17 cellular contexts compared by ENCODE assay signal in the genomic region with DNA sequence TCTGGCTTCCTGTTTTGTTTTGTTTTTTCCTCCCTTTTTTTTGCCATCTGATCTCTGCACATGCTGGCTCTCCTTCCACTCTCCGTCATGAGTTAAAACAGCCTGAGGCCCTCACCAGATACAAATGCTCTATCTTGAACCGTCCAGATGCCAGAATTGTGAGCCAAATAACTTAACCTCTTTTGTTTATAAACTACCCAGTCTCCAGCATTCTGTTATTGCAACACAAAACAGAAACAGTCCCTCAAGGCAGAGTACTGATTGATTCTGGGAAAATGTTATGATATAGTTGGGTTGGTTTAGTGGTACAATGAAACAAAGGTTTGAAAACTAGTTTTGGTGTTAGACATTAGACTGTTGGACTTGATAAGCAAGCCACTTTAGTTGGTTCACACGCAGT.
DNase-seq lines count a peak whose midpoint lies in the region; ATAC-seq and TF ChIP-seq lines count a peak whose summit lies in the region.
"Had no signal": no experiment of that assay in that cellular context is flagged by ENCODE, and none has a peak within 500 bp of the region (broad histone marks: within the 10 kb centered on the region; RNA-seq: fewer than 3 reads in every experiment).

No MANE protein-coding gene starts in this region.

- H3K27me3 ChIP-seq in breast epithelium (no peaks in the 10 kb centered on the region), left ventricle myocardium inferior (ENCODE audit: low read depth) (no peaks in the 10 kb centered on the region)
- H3K27me3 ChIP-seq: body of pancreas, SJCRH30, spleen, tibial artery had no signal

- H3K4me1 Mint-ChIP-seq in MCF 10A (ENCODE audit: insufficient read depth, unreplicated experiment): peaks cover 13% of the 10 kb centered on the region
- H3K4me1 Mint-ChIP-seq in type B pancreatic cell (ENCODE audit: unreplicated experiment): peaks cover 5% of the 10 kb centered on the region

- CTCF ChIA-PET in MCF 10A (lab: Yijun Ruan, JAX): interaction anchor here (0.7 kb wide), 1 partner anchor 211 kb away, joined by 3 read pairs; no protein-coding TSS in a partner anchor

- H3K27ac Mint-ChIP-seq in MCF 10A (ENCODE audit: low read depth, unreplicated experiment) (peak overlapping the region; percentile 95), type B pancreatic cell (peak overlapping the region; percentile 76)
- H3K27ac Mint-ChIP-seq: natural killer cell treated with Interleukin-12 subunit alpha and Interleukin-12 subunit beta and Interleukin-15 and Interleukin-18, amount 100 ng/mL, for 72 hours had no signal

- POLR2A ChIA-PET in MCF 10A (lab: Yijun Ruan, JAX): interaction anchor here (0.6 to 1.5 kb wide), 2 partner anchors 10 to 27 kb away, joined by 6 read pairs; no protein-coding TSS in a partner anchor

- no TSS peak for BruUV-seq in MCF 10A (replicated peaks; lab: Mats Ljungman, UMichigan)

- TF ChIP-seq CTCF in MCF 10A (IDR thresholded peaks at IDR 0.05; ENCODE audit: unreplicated experiment) (no peak), breast epithelium (IDR thresholded peaks at IDR 0.05) (no peak), cardiac fibroblast (IDR thresholded peaks at IDR 0.05; ENCODE audit: low read depth, low read length) (no peak), left ventricle myocardium inferior (IDR thresholded peaks at IDR 0.05; ENCODE audit: borderline replicate concordance) (no peak), type B pancreatic cell (conservative IDR thresholded peaks at IDR 0.05) (no peak)

- ATAC-seq in GM18519 (IDR thresholded peaks at IDR 0.05; ENCODE audit: low FRiP score, unreplicated experiment): no peak
- ATAC-seq: body of pancreas; natural killer cell treated with Interleukin-12 subunit alpha and Interleukin-12 subunit beta and Interleukin-15 and Interleukin-18, amount 100 ng/mL, for 72 hours had no signal

- H3K36me3 ChIP-seq in breast epithelium (no peaks in the 10 kb centered on the region), left ventricle myocardium inferior (no peaks in the 10 kb centered on the region)
- H3K36me3 ChIP-seq: SJCRH30, spleen, tibial artery had no signal

- intact Hi-C loops in MCF 10A (cut with micrococcal nuclease) (no loop called here), breast epithelium (cut with DNase I; ENCODE audit: low total_unique reads) (loop anchor here (10.0 kb wide), 1 partner anchor 423 kb away; no protein-coding TSS in a partner anchor), left ventricle myocardium inferior (cut with micrococcal nuclease) (no loop called here)

- H3K36me3 Mint-ChIP-seq in MCF 10A (ENCODE audit: insufficient read depth, unreplicated experiment) (peaks cover 6% of the 10 kb centered on the region), type B pancreatic cell (no peaks in the 10 kb centered on the region)

- H3K4me3 ChIP-seq in breast epithelium (no peak overlapping the region), cardiac fibroblast (replicated peaks in 1 of 2; ENCODE audit: low read depth in 2 of 2, low read length in 2 of 2) (no peak overlapping the region), left ventricle myocardium inferior (no peak overlapping the region)
- H3K4me3 ChIP-seq: body of pancreas, SJCRH30, spleen, tibial artery had no signal

- H3K27me3 Mint-ChIP-seq in MCF 10A (ENCODE audit: insufficient read depth, unreplicated experiment) (no peaks in the 10 kb centered on the region), type B pancreatic cell (no peaks in the 10 kb centered on the region)
- H3K27me3 Mint-ChIP-seq: natural killer cell treated with Interleukin-12 subunit alpha and Interleukin-12 subunit beta and Interleukin-15 and Interleukin-18, amount 100 ng/mL, for 72 hours had no signal

- no peaks in the 10 kb centered on the region for H3K4me1 ChIP-seq in breast epithelium
- H3K4me1 ChIP-seq in left ventricle myocardium inferior: peaks cover 9% of the 10 kb centered on the region
- H3K4me1 ChIP-seq: body of pancreas, SJCRH30, spleen, tibial artery had no signal

- H3K27ac ChIP-seq in breast epithelium (no peak overlapping the region), left ventricle myocardium inferior (replicated peaks) (peak overlapping the region; percentile 43)
- H3K27ac ChIP-seq: body of pancreas, SJCRH30, spleen, tibial artery had no signal

- H3K9me3 ChIP-seq in breast epithelium: peaks cover 0 to 8% of the 10 kb centered on the region in 2 donors
- peaks cover 17% of the 10 kb centered on the region for H3K9me3 ChIP-seq in left ventricle myocardium inferior (replicated peaks)
- H3K9me3 ChIP-seq: body of pancreas, SJCRH30, tibial artery had no signal

- peak overlapping the region; percentile 49 for H3K4me3 Mint-ChIP-seq in MCF 10A (ENCODE audit: unreplicated experiment)
- H3K4me3 Mint-ChIP-seq in type B pancreatic cell: peak overlapping the region; percentile 44
- H3K4me3 Mint-ChIP-seq: natural killer cell treated with Interleukin-12 subunit alpha and Interleukin-12 subunit beta and Interleukin-15 and Interleukin-18, amount 100 ng/mL, for 72 hours had no signal

- TF ChIP-seq POLR2A in breast epithelium (IDR thresholded peaks at IDR 0.05): no peak

- H3K9me3 Mint-ChIP-seq in MCF 10A (ENCODE audit: unreplicated experiment): no peaks in the 10 kb centered on the region
- H3K9me3 Mint-ChIP-seq in type B pancreatic cell: peaks cover 3% of the 10 kb centered on the region
- H3K9me3 Mint-ChIP-seq: natural killer cell treated with Interleukin-12 subunit alpha and Interleukin-12 subunit beta and Interleukin-15 and Interleukin-18, amount 100 ng/mL, for 72 hours had no signal

- DNase-seq in MCF 10A (ENCODE audit: unreplicated experiment) (peak; percentile 78), breast epithelium (ENCODE audit: low spot score in 2 of 2) (no peak), cardiac fibroblast (ENCODE audit: low read depth in 2 of 2) (peak; percentile 84 to 98), left ventricle myocardium inferior (no peak), type B pancreatic cell (ENCODE audit: extremely low spot score, unreplicated experiment) (no peak), NCI-H2227 treated with DMSO at 0.1 percent for 48 hours (lab: John Stamatoyannopoulos, UW) (no peak)
- DNase-seq in activated CD4-positive, alpha-beta T cell treated with anti-CD3 and anti-CD28 coated beads, Interleukin-2, amount 50 U/mL, for 4 hours: no peak
- DNase-seq: 8988T, erythroblast, NCI-H1048, NCI-H524, spleen, tibial artery had no signal

Comparison
In these comparisons a context has a peak if more than half of its experiments do, and no peak if none do; other contexts are left out.
1. DNase-seq: peak in MCF 10A (single experiment) and cardiac fibroblast (2 of 2); none in breast epithelium (0 of 2), left ventricle myocardium inferior (single experiment), type B pancreatic cell (single experiment), NCI-H2227 treated with DMSO at 0.1 percent for 48 hours (single experiment) and activated CD4-positive, alpha-beta T cell treated with anti-CD3 and anti-CD28 coated beads, Interleukin-2, amount 50 U/mL, for 4 hours (0 of 2).